In the genomic region with DNA sequence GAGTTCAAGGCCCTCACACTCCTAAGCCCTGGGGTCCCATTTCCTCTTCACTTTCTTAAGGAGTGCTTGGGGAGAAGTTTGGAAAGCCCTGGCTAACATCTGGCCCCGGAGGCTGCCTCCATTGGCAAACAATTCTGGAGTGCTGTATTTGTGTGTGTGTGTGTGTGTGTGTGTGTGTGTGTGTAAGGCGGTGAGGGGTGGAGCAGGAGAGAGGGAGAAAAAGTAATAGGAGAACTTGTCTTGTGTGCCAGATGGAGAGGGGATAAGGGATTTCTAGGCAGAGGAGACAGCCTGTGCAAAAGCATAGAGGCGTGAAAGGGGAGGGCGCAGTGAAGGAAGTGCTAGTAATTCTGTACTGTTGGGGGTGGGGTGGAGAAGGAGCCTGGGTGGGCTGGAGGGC, we compare ENCODE assay signal across 7 cellular contexts. TPM values are rescaled to one million over a fixed set of nuclear protein-coding genes. Genes with fewer than 3 reads are reported as not detected.
A peak's percentile ranks its signal among the peaks of the same experiment; 100 is the strongest.
DNase-seq lines count a peak whose midpoint lies in the region; TF ChIP-seq lines count a peak whose summit lies in the region.

No MANE protein-coding gene starts in this region.

- peak overlapping the region; percentile 93 for H3K4me3 Mint-ChIP-seq in neural crest cell

- H3K27me3 ChIP-seq in HAP-1 (ENCODE audit: low read depth): no peaks in the 10 kb centered on the region
- no peaks in the 10 kb centered on the region for H3K27me3 ChIP-seq in dorsolateral prefrontal cortex

- H3K27me3 Mint-ChIP-seq in neural crest cell (ENCODE audit: low read depth): peaks cover 3% of the 10 kb centered on the region

- H3K36me3 Mint-ChIP-seq in neural crest cell (ENCODE audit: low read depth): no peaks in the 10 kb centered on the region

- H3K27ac ChIP-seq in dorsolateral prefrontal cortex: peak overlapping the region in 51 of 59 donors; percentile 7 to 91 (median 81)

- H3K4me1 ChIP-seq in HAP-1: peaks cover 23% of the 10 kb centered on the region

- peak overlapping the region; percentile 64 for H3K27ac Mint-ChIP-seq in neural crest cell (ENCODE audit: unreplicated experiment)

- in situ Hi-C loops in HAP-1 (cut with MboI; ENCODE audit: low sequenced_read_pairs): no loop called here

- no peaks in the 10 kb centered on the region for H3K36me3 ChIP-seq in HAP-1 (replicated peaks)

- DNase-seq in HAP-1 (ENCODE audit: low spot score in 2 of 2) (peak in 1 of 2 experiments; percentile 21), NCI-H524 treated with DMSO at 0.1 percent for 48 hours (lab: John Stamatoyannopoulos, UW) (peak; percentile 96), dorsolateral prefrontal cortex (no peak), neural crest cell (ENCODE audit: low read depth, low spot score) (peak; percentile 33), ecto neural progenitor cell (ENCODE audit: low spot score) (no peak), NCI-H1436 treated with DMSO at 0.1 percent for 48 hours (lab: John Stamatoyannopoulos, UW) (no peak)
- DNase-seq in activated CD4-positive, CD25-positive, alpha-beta regulatory T cell treated with anti-CD3 and anti-CD28 coated beads, Interleukin-2, amount 50 U/mL, for 72 hours: no peak

- no peak for TF ChIP-seq CTCF in dorsolateral prefrontal cortex (IDR thresholded peaks at IDR 0.05 in 54 of 56, conservative IDR thresholded peaks at IDR 0.05 in 2 of 56; ENCODE audit: low read depth in 1 of 56, partially characterized antibody in 56 of 56)
- no peak for TF ChIP-seq CTCF in neural crest cell (conservative IDR thresholded peaks at IDR 0.05)

- intact Hi-C loops in dorsolateral prefrontal cortex (cut with DNase I): loop anchor here (5.0 to 10.0 kb wide), 2 partner anchors 75 to 182 kb away; a partner anchor contains a TSS

- H3K4me3 ChIP-seq in HAP-1: peak overlapping the region; percentile 60; the same call in 1 of the 2 replicates
- H3K4me3 ChIP-seq in dorsolateral prefrontal cortex: peak overlapping the region in 58 of 59 donors; percentile 59 to 100 (median 82)

- no peaks in the 10 kb centered on the region for H3K9me3 Mint-ChIP-seq in neural crest cell

- H3K9me3 ChIP-seq in HAP-1: no peaks in the 10 kb centered on the region

- peaks cover 42% of the 10 kb centered on the region for H3K4me1 Mint-ChIP-seq in neural crest cell

RNA-seq across cellular contexts. Expression of a gene that starts 0.6 kb away (rescaled TPM):
- total RNA-seq in dorsolateral prefrontal cortex (10 to 100 TPM in 104 of 120 experiments, 1 to 10 TPM in 16; 6.7 to 37.6 (median 13.9) TPM), neural crest cell (8.6 and 8.8 TPM in 2 replicates)

Comparison
In these comparisons a context has a peak if more than half of its experiments do, and no peak if none do; other contexts are left out.
1. DNase-seq: peak in NCI-H524 treated with DMSO at 0.1 percent for 48 hours (single experiment) and neural crest cell (single experiment); none in dorsolateral prefrontal cortex (0 of 10), activated CD4-positive, CD25-positive, alpha-beta regulatory T cell treated with anti-CD3 and anti-CD28 coated beads, Interleukin-2, amount 50 U/mL, for 72 hours (single experiment), ecto neural progenitor cell (single experiment) and NCI-H1436 treated with DMSO at 0.1 percent for 48 hours (single experiment).